Comparison of ENCODE assay signal across 18 cellular contexts in the genomic region with DNA sequence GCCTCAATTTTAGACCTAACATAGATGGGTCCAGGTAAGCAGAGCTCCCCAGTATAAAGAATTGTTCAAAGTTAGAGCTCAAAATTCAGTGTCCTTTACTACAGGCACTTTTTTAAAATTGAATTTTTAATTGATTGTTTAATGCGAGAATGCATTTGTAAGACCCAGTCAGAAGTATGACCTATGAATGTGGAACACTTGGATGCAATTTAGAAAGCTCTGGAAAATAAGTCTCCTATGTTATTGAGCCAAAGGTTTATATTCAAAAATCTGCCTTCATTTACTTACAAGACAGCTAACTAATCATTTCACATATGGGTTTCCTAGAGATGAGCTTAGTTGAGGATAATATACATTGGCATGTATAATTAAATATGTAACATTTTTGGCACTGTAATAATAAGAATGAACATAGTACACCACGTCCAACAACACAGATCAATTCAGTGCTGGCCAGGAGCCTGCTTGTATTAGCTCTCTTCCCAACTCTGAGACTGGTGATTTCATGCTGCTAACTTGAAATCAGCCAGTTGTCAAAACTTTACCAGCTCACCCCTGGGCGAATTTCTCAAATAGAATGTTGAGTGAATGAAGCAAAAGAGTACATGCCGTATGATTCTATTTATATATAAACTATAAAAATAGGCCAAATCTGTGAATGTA.
"Had no signal": no experiment of that assay in that cellular context is flagged by ENCODE, and none has a peak within 500 bp of the region (broad histone marks: within the 10 kb centered on the region; RNA-seq: fewer than 3 reads in every experiment).

No MANE protein-coding gene starts in this region.

- H3K4me1 ChIP-seq: esophagus squamous epithelium, gastrocnemius medialis, heart right ventricle, left ventricle myocardium inferior, lower lobe of right lung had no signal

- H3K27ac ChIP-seq: coronary artery, dorsolateral prefrontal cortex, esophagus squamous epithelium, gastrocnemius medialis, heart right ventricle, left ventricle myocardium inferior, lower lobe of right lung had no signal

- H3K36me3 ChIP-seq: esophagus squamous epithelium, gastrocnemius medialis, heart right ventricle, left ventricle myocardium inferior, lower lobe of right lung had no signal

- DNase-seq: dermis blood vessel endothelial cell; dorsolateral prefrontal cortex; effector CD4-positive, alpha-beta T cell; effector memory CD4-positive, alpha-beta T cell; esophagus squamous epithelium; foreskin fibroblast; foreskin melanocyte; gastrocnemius medialis; glutamatergic neuron; head of caudate nucleus; heart right ventricle; hippocampal formation; left cardiac atrium; left ventricle myocardium inferior; lower lobe of right lung; mesenchymal stem cell; mucosa of descending colon had no signal

- H3K9me3 ChIP-seq: esophagus squamous epithelium, gastrocnemius medialis, lower lobe of right lung, mucosa of descending colon had no signal

- H3K4me3 ChIP-seq: coronary artery, dorsolateral prefrontal cortex, esophagus squamous epithelium, gastrocnemius medialis, heart right ventricle, left ventricle myocardium inferior, lower lobe of right lung, mucosa of descending colon had no signal

- H3K27me3 ChIP-seq: esophagus squamous epithelium, gastrocnemius medialis, heart right ventricle had no signal

- ATAC-seq: gastrocnemius medialis, heart right ventricle, left cardiac atrium, lower lobe of right lung, mucosa of descending colon had no signal
